8 cellular contexts compared by ENCODE assay signal in genomic region chr16:21501869-21502667, GRCh38.
A peak's percentile ranks its signal among the peaks of the same experiment; 100 is the strongest.
DNase-seq lines count a peak whose midpoint lies in the region; ATAC-seq and TF ChIP-seq lines count a peak whose summit lies in the region.

No MANE protein-coding gene starts in this region.

- peaks cover 28% of the 10 kb centered on the region for H3K36me3 Mint-ChIP-seq in dendritic cell treated with granulocyte-macrophage colony-stimulating factor and Interleukin-4, amounts not matched to agents 40 ng/mL and 50 ng/mL, for 4 days (ENCODE audit: low read depth)

- no peaks in the 10 kb centered on the region for H3K9me3 ChIP-seq in left lung

- DNase-seq in AG20443 (ENCODE audit: low spot score) (peak; percentile 95), NCI-H446 (lab: John Stamatoyannopoulos, UW) (peak; percentile 13 to 85), left lung (peak; percentile 93 to 100)
- peak; percentile 74 to 80 for DNase-seq in activated CD4-positive, alpha-beta T cell treated with anti-CD3 and anti-CD28 coated beads, Interleukin-2, amount 50 U/mL, for 24 hours (ENCODE audit: low read depth in 1 of 2, low spot score in 1 of 2)
- DNase-seq in stimulated activated CD4-positive, alpha-beta T cell treated with anti-CD3 and anti-CD28 coated beads, Interleukin-2, amount 100 ng/mL, for 24 hours, result peak; percentile 89 to 92

- H3K27ac Mint-ChIP-seq in dendritic cell treated with granulocyte-macrophage colony-stimulating factor and Interleukin-4, amounts not matched to agents 40 ng/mL and 50 ng/mL, for 4 days, result peak overlapping the region; percentile 96

- peaks cover 27% of the 10 kb centered on the region for H3K4me1 Mint-ChIP-seq in dendritic cell treated with granulocyte-macrophage colony-stimulating factor and Interleukin-4, amounts not matched to agents 40 ng/mL and 50 ng/mL, for 4 days (ENCODE audit: low read depth)

- peak overlapping the region; percentile 91 to 93 for H3K27ac ChIP-seq in left lung

- peak; percentile 76 for ATAC-seq in GM19023 (IDR thresholded peaks at IDR 0.05; ENCODE audit: unreplicated experiment)
- peak; percentile 69 for ATAC-seq in HG03175 (IDR thresholded peaks at IDR 0.05; ENCODE audit: unreplicated experiment)
- peak; percentile 99 for ATAC-seq in left lung

- peaks cover 0 to 4% of the 10 kb centered on the region in 2 donors for H3K36me3 ChIP-seq in left lung

- H3K27me3 ChIP-seq in left lung, result no peaks in the 10 kb centered on the region

- H3K4me3 Mint-ChIP-seq in dendritic cell treated with granulocyte-macrophage colony-stimulating factor and Interleukin-4, amounts not matched to agents 40 ng/mL and 50 ng/mL, for 4 days, result peak overlapping the region; percentile 90

- peaks cover 0 to 28% of the 10 kb centered on the region in 2 donors for H3K4me1 ChIP-seq in left lung

- intact Hi-C loops in dendritic cell treated with granulocyte-macrophage colony-stimulating factor and Interleukin-4, amounts not matched to agents 40 ng/mL and 50 ng/mL, for 4 days (cut with micrococcal nuclease), result no loop called here
- intact Hi-C loops in left lung (cut with DNase I), result no loop called here

- TF ChIP-seq CTCF in left lung (IDR thresholded peaks at IDR 0.05), result no peak

- H3K9me3 Mint-ChIP-seq in dendritic cell treated with granulocyte-macrophage colony-stimulating factor and Interleukin-4, amounts not matched to agents 40 ng/mL and 50 ng/mL, for 4 days, result no peaks in the 10 kb centered on the region

- H3K4me3 ChIP-seq in left lung, result peak overlapping the region; percentile 66 to 95

- H3K27me3 Mint-ChIP-seq in dendritic cell treated with granulocyte-macrophage colony-stimulating factor and Interleukin-4, amounts not matched to agents 40 ng/mL and 50 ng/mL, for 4 days, result no peaks in the 10 kb centered on the region

Comparison
In these comparisons a context has a peak if more than half of its experiments do, and no peak if none do; other contexts are left out.
1. Peak in every context shown above with its lines: DNase-seq, ATAC-seq, H3K4me3 ChIP-seq and H3K27ac ChIP-seq.